In the genomic region with DNA sequence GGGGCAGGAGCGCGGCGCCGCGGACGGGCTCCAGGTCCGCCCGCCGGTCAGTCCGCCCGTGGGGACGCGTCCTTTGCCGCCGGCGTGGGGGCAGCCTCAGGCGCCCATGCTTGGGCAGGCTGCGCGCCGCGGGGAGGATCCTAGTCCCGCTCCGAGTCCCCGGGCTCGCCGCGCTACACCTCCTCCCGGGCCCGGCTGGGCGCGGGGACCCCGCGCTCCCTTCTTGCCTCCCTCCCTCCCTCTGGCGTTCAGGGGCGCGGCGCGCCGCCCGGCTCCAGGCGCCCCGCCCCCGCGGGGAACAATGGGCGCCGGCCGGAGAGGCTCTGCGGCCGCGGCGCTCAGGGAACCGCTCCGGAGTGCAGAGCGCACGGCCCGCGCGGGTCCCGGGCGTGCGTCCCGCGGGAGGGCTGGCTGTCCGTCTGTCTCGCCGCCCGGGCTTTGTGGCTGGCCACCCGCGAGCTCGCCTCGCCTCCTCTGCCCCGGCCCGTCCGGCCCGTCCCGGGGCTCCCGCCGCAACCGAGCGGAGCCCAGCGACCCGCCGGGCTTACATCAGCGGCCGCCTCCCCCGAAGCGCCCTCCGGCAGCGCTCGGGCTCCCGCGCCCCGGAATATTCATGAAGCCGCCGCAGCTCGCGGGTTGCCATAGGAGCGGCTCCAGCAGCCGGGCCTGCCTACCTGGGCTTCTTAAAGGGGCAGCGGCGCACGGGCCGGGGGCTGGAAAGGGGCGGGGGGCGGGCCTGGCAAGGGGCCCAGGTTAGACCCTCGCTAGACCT, we compare ENCODE assay signal across 11 cellular contexts. TPM values are rescaled to one million over a fixed set of nuclear protein-coding genes. Genes with fewer than 3 reads are reported as not detected.
DNase-seq lines count a peak whose midpoint lies in the region; ATAC-seq lines count a peak whose summit lies in the region.
"Had no signal": no experiment of that assay in that cellular context is flagged by ENCODE, and none has a peak within 500 bp of the region (broad histone marks: within the 10 kb centered on the region; RNA-seq: fewer than 3 reads in every experiment).

TSS of gene HCN4 (minus strand) at position 658 of the 772 bp plus-strand sequence. CDS start 688 bp downstream, outside the sequence.

- intact Hi-C loops in left colon (cut with DNase I, micrococcal nuclease): no loop called here

- WGBS in urinary bladder: under 1% methylated on average over 106 of the region's 106 CpGs

- peaks cover 0 to 3% (median 1%) of the 10 kb centered on the region in 3 donors for H3K4me1 Mint-ChIP-seq in T-cell
- H3K4me1 Mint-ChIP-seq: stimulated activated memory B cell treated with anti-CD40 and anti-IgM and Interleukin-4, amounts not matched to agents 10 μg/mL and 1 μg/mL and 100 μg/mL, for 72 hours had no signal

- H3K36me3 Mint-ChIP-seq in T-cell: no peaks in the 10 kb centered on the region
- H3K36me3 Mint-ChIP-seq: stimulated activated memory B cell treated with anti-CD40 and anti-IgM and Interleukin-4, amounts not matched to agents 10 μg/mL and 1 μg/mL and 100 μg/mL, for 72 hours had no signal

- peaks cover 47 to 73% of the 10 kb centered on the region in 2 donors for H3K27me3 Mint-ChIP-seq in T-cell

- in situ Hi-C loops in T47D (cut with HindIII; ENCODE audit: low pct_unique_long_range_greater_than_20kb, low sequenced_read_pairs): no loop called here

- peaks cover 2% of the 10 kb centered on the region for H3K4me1 ChIP-seq in urinary bladder (ENCODE audit: insufficient read depth)

- peak; percentile 61 for ATAC-seq in left colon
- ATAC-seq in activated CD4-positive, CD25-positive, alpha-beta regulatory T cell treated with anti-CD3 and anti-CD28 coated beads, Interleukin-2, amount 50 U/mL, for 24 hours: no peak
- ATAC-seq in T-cell (replicated peaks in 1 of 4): no peak
- no peak for ATAC-seq in GM18520 (IDR thresholded peaks at IDR 0.05; ENCODE audit: unreplicated experiment)
- ATAC-seq: stimulated activated memory B cell treated with anti-CD40 and anti-IgM and Interleukin-4, amounts not matched to agents 10 μg/mL and 1 μg/mL and 100 μg/mL, for 72 hours had no signal

- H3K36me3 ChIP-seq in urinary bladder (ENCODE audit: insufficient read depth): no peaks in the 10 kb centered on the region

- POLR2A ChIA-PET in T-cell (lab: Charles Lee): no interaction called here

- no peaks in the 10 kb centered on the region for H3K9me3 Mint-ChIP-seq in T-cell
- H3K9me3 Mint-ChIP-seq: stimulated activated memory B cell treated with anti-CD40 and anti-IgM and Interleukin-4, amounts not matched to agents 10 μg/mL and 1 μg/mL and 100 μg/mL, for 72 hours had no signal

- CTCF ChIA-PET in T-cell (lab: Charles Lee): no interaction called here

- H3K4me3 ChIP-seq in urinary bladder (ENCODE audit: low read depth, low read length): peak within 1 kb of the TSS; percentile 45

- H3K27ac Mint-ChIP-seq in T-cell: no peak within 1 kb of the TSS
- H3K27ac Mint-ChIP-seq: stimulated activated memory B cell treated with anti-CD40 and anti-IgM and Interleukin-4, amounts not matched to agents 10 μg/mL and 1 μg/mL and 100 μg/mL, for 72 hours had no signal

- DNase-seq in NOMO-1 treated with DMSO at 0.1 percent for 48 hours (lab: John Stamatoyannopoulos, UW; ENCODE audit: unreplicated experiment) (peak; percentile 10), NOMO-1 treated with dmso at 0.1 percent for 144 hours (lab: John Stamatoyannopoulos, UW; ENCODE audit: unreplicated experiment) (no peak), T47D (ENCODE audit: low read depth in 1 of 2, low spot score in 1 of 2) (peak; percentile 10 to 80), left colon (peak in 1 of 2 donors; percentile 18), T-cell (no peak)

- no peak within 1 kb of the TSS for H3K27ac ChIP-seq in urinary bladder (ENCODE audit: low read depth)
- H3K27ac ChIP-seq: C4-2B had no signal

- H3K4me3 Mint-ChIP-seq in T-cell: no peak within 1 kb of the TSS
- H3K4me3 Mint-ChIP-seq: stimulated activated memory B cell treated with anti-CD40 and anti-IgM and Interleukin-4, amounts not matched to agents 10 μg/mL and 1 μg/mL and 100 μg/mL, for 72 hours had no signal

RNA-seq across cellular contexts. Expression of gene HCN4, which starts in this region (rescaled TPM):
- total RNA-seq in left colon: under 1 TPM; 0.12 to 0.28 TPM
- total RNA-seq in urinary bladder: not detected
- not detected for polyA plus RNA-seq in urinary bladder
- total RNA-seq in T-cell: not detected
- total RNA-seq: myocyte had no signal

Comparison
In these comparisons a context has a peak if more than half of its experiments do, and no peak if none do; other contexts are left out.
1. DNase-seq: peak in NOMO-1 treated with DMSO at 0.1 percent for 48 hours (single experiment) and T47D (2 of 2); none in NOMO-1 treated with dmso at 0.1 percent for 144 hours (single experiment) and T-cell (0 of 34).
2. Peak in ATAC-seq in left colon; RNA of the gene not detected or under 1 TPM.